ENCODE assay signal across 8 cellular contexts in the genomic region with DNA sequence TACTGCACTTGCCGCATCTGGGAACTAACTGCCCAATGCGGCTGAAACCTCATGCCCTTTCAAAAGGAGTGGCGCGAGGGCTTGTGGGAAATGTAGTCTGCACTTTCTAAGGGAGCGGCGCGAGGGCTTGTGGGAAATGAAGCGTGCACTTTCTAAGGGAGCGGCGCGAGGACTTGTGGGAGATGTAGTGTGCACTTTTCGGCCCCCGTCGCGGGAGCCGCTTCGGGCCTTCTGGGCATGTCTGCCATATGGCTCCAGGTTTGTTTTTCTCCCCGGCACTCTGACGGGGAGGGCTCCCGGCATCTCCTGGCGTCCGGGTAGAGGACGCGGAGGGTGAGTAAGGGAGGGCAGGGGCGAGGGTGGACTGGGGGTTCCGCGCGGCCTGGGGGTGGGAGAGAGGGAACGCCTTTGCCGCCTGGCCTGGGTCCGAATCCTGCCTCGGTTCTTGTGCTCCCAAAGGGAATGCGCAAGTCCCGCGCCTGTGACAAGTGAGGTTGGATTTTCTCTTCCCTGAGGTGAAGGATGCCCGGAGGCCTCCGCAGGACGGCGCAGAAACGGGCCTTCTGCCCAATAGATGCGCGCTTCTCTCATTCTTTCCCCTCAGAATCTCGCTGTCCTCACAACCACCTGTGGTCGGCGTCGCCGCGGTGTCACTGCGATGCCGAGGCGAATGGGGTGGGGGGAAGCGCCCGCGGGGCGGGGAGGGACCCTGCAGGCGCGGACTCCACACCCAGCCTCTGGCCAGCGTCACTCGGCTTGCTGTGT. TPM values are rescaled to one million over a fixed set of nuclear protein-coding genes. Genes with fewer than 3 reads are reported as not detected.
A peak's percentile ranks its signal among the peaks of the same experiment; 100 is the strongest.
DNase-seq lines count a peak whose midpoint lies in the region; ATAC-seq and TF ChIP-seq lines count a peak whose summit lies in the region.

A gene (plus strand): TSS at position 180 of the 765 bp plus-strand sequence. CDS start 2,281 bp downstream, outside the sequence.

- peak; percentile 90 for DNase-seq in NCI-H774 (lab: John Stamatoyannopoulos, UW)
- peak; percentile 89 for DNase-seq in activated CD4-positive, alpha-beta T cell treated with anti-CD3 and anti-CD28 coated beads, Interleukin-2, amount 50 U/mL, for 4 hours
- peak; percentile 93 to 98 for DNase-seq in dermis microvascular lymphatic vessel endothelial cell (ENCODE audit: low read depth in 2 of 2)
- DNase-seq in stimulated activated CD4-positive, alpha-beta T cell treated with anti-CD3 and anti-CD28 coated beads, Interleukin-4, amount 100 ng/mL, for 24 hours, result peak; percentile 91

- TF ChIP-seq CTCF in C4-2B (conservative IDR thresholded peaks at IDR 0.05) (no peak), liver (IDR thresholded peaks at IDR 0.05; ENCODE audit: low read depth, low read length, missing input control) (no peak)

- H3K9me3 ChIP-seq in liver (ENCODE audit: control insufficient read depth in 4 of 4, low read length in 3 of 4), result no peaks in the 10 kb centered on the region

- under 1% methylated on average over 59 of the region's 59 CpGs for WGBS in liver

- ATAC-seq in GM19395 (IDR thresholded peaks at IDR 0.05; ENCODE audit: unreplicated experiment), result peak; percentile 97
- peak; percentile 97 for ATAC-seq in HG03565 (IDR thresholded peaks at IDR 0.05; ENCODE audit: unreplicated experiment)

- TF ChIP-seq RAD21 in liver (IDR thresholded peaks at IDR 0.05), result peak; percentile 46 to 62

- peaks cover 6 to 22% (median 19%) of the 10 kb centered on the region in 4 donors for H3K36me3 ChIP-seq in liver (ENCODE audit: control insufficient read depth in 4 of 4, insufficient read depth in 3 of 4, low read depth in 1 of 4, low read length in 3 of 4)

- H3K27ac ChIP-seq in C4-2B (peak within 1 kb of the TSS; percentile 85), liver (ENCODE audit: low read depth in 1 of 2, low read length in 2 of 2) (peak within 1 kb of the TSS; percentile 86 to 94)

- H3K4me3 ChIP-seq in liver (ENCODE audit: low read depth in 1 of 3, low read length in 3 of 3), result peak within 1 kb of the TSS; percentile 76 to 96 (median 90)

- peak within 1 kb of the TSS; percentile 73 to 95 for H3K9ac ChIP-seq in liver (ENCODE audit: low read depth in 1 of 2, low read length in 2 of 2)

- no peaks in the 10 kb centered on the region for H3K27me3 ChIP-seq in liver (ENCODE audit: control insufficient read depth in 4 of 4, insufficient read depth in 4 of 4, low read length in 3 of 4)

- H3K4me1 ChIP-seq in liver (ENCODE audit: control insufficient read depth in 4 of 4, insufficient read depth in 4 of 4, low read length in 3 of 4), result peaks cover 0 to 12% (median 8%) of the 10 kb centered on the region in 4 donors

TF ChIP-seq in liver, 16 proteins besides CTCF, POLR2A, EP300 and RAD21:
- TF ChIP-seq, protein P1, sequence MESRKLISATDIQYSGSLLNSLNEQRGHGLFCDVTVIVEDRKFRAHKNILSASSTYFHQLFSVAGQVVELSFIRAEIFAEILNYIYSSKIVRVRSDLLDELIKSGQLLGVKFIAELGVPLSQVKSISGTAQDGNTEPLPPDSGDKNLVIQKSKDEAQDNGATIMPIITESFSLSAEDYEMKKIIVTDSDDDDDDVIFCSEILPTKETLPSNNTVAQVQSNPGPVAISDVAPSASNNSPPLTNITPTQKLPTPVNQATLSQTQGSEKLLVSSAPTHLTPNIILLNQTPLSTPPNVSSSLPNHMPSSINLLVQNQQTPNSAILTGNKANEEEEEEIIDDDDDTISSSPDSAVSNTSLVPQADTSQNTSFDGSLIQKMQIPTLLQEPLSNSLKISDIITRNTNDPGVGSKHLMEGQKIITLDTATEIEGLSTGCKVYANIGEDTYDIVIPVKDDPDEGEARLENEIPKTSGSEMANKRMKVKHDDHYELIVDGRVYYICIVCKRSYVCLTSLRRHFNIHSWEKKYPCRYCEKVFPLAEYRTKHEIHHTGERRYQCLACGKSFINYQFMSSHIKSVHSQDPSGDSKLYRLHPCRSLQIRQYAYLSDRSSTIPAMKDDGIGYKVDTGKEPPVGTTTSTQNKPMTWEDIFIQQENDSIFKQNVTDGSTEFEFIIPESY (IDR thresholded peaks at IDR 0.05), result peak; percentile 90
- TF ChIP-seq, protein P2, sequence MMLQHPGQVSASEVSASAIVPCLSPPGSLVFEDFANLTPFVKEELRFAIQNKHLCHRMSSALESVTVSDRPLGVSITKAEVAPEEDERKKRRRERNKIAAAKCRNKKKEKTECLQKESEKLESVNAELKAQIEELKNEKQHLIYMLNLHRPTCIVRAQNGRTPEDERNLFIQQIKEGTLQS (IDR thresholded peaks at IDR 0.05), result no peak
- TF ChIP-seq FOXA2 (IDR thresholded peaks at IDR 0.05), result peak; percentile 29
- TF ChIP-seq, protein P3, sequence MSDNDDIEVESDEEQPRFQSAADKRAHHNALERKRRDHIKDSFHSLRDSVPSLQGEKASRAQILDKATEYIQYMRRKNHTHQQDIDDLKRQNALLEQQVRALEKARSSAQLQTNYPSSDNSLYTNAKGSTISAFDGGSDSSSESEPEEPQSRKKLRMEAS (IDR thresholded peaks at IDR 0.05), result peak; percentile 99
- peak; percentile 50 to 58 for TF ChIP-seq RXRA (IDR thresholded peaks at IDR 0.05)
- peak; percentile 44 for TF ChIP-seq SP1 (IDR thresholded peaks at IDR 0.05)
- TF ChIP-seq GABPA (IDR thresholded peaks at IDR 0.05 in 1 of 2, conservative IDR thresholded peaks at IDR 0.05 in 1 of 2), result peak in 1 of 2 donors; percentile 50
- TF ChIP-seq JUND (IDR thresholded peaks at IDR 0.05), result peak; percentile 14 to 28
- TF ChIP-seq HNF4A (conservative IDR thresholded peaks at IDR 0.05), result peak; percentile 23 to 27
- no peak for TF ChIP-seq HNF4G (IDR thresholded peaks at IDR 0.05)
- peak; percentile 94 for TF ChIP-seq YY1 (IDR thresholded peaks at IDR 0.05)
- TF ChIP-seq, protein P4, sequence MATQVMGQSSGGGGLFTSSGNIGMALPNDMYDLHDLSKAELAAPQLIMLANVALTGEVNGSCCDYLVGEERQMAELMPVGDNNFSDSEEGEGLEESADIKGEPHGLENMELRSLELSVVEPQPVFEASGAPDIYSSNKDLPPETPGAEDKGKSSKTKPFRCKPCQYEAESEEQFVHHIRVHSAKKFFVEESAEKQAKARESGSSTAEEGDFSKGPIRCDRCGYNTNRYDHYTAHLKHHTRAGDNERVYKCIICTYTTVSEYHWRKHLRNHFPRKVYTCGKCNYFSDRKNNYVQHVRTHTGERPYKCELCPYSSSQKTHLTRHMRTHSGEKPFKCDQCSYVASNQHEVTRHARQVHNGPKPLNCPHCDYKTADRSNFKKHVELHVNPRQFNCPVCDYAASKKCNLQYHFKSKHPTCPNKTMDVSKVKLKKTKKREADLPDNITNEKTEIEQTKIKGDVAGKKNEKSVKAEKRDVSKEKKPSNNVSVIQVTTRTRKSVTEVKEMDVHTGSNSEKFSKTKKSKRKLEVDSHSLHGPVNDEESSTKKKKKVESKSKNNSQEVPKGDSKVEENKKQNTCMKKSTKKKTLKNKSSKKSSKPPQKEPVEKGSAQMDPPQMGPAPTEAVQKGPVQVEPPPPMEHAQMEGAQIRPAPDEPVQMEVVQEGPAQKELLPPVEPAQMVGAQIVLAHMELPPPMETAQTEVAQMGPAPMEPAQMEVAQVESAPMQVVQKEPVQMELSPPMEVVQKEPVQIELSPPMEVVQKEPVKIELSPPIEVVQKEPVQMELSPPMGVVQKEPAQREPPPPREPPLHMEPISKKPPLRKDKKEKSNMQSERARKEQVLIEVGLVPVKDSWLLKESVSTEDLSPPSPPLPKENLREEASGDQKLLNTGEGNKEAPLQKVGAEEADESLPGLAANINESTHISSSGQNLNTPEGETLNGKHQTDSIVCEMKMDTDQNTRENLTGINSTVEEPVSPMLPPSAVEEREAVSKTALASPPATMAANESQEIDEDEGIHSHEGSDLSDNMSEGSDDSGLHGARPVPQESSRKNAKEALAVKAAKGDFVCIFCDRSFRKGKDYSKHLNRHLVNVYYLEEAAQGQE (IDR thresholded peaks at IDR 0.05), result peak; percentile 79
- TF ChIP-seq NR2F2 (IDR thresholded peaks at IDR 0.05), result peak; percentile 34
- TF ChIP-seq TAF1 (conservative IDR thresholded peaks at IDR 0.05), result peak; percentile 86
- TF ChIP-seq FOXA1 (IDR thresholded peaks at IDR 0.05), result peak; percentile 28
- TF ChIP-seq EGR1 (IDR thresholded peaks at IDR 0.05; ENCODE audit: low read depth in 2 of 2), result peak in 1 of 2 donors; percentile 12

RNA-seq across cellular contexts. Expression of the gene that starts here (rescaled TPM):
- total RNA-seq in dermis microvascular lymphatic vessel endothelial cell (5.1 and 5.8 TPM in 2 replicates), liver (10 to 100 TPM in 1 of 2 donors, 1 to 10 TPM in 1; 5.2 to 11.5 TPM)
- 1 to 10 TPM; 3.5 to 3.6 TPM for polyA plus RNA-seq in liver

Comparison
In these comparisons a context has a peak if more than half of its experiments do, and no peak if none do; other contexts are left out.
1. Peak in every context shown above with its lines: DNase-seq, ATAC-seq, H3K4me3 ChIP-seq and H3K27ac ChIP-seq.